ENCODE assay signal across 8 cellular contexts in the genomic region with DNA sequence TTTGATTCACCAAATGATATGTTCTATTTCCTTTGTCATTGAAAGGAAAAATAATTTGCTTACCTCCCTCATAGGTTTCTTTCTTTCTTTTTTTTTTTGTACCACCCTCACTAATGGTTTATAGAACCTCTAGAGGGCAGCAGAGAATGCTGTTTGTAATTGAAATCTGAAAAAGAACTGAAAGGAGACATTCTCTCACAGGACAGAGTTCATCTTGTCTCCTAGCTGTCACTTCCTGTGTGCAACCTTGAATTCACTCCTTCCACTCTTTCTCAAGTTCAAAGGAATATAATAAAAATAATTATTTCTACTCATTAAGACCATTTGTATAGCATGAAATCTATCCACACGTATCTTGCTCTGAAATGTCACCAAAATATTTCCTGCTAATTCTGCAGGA. TPM values are rescaled to one million over a fixed set of nuclear protein-coding genes. Genes with fewer than 3 reads are reported as not detected.
DNase-seq lines count a peak whose midpoint lies in the region; ATAC-seq, FAIRE-seq and TF ChIP-seq lines count a peak whose summit lies in the region.

No MANE protein-coding gene starts in this region.

- no peak overlapping the region for H3K27ac ChIP-seq in CD8-positive, alpha-beta T cell (ENCODE audit: low read depth, low read length)
- H3K27ac ChIP-seq in foreskin keratinocyte, result no peak overlapping the region
- H3K27ac ChIP-seq in parathyroid adenoma, result no peak overlapping the region

- no peaks in the 10 kb centered on the region for H3K4me1 Mint-ChIP-seq in CD8-positive, alpha-beta T cell (ENCODE audit: low read depth)

- no peaks in the 10 kb centered on the region for H3K27me3 Mint-ChIP-seq in CD8-positive, alpha-beta T cell (ENCODE audit: low read depth)

- H3K27ac Mint-ChIP-seq in CD8-positive, alpha-beta T cell, result no peak overlapping the region

- H3K4me2 ChIP-seq in parathyroid adenoma (ENCODE audit: low read length), result no peak overlapping the region

- intact Hi-C loops in CD8-positive, alpha-beta T cell (cut with DNase I, micrococcal nuclease), result loop anchor here (1.0 to 5.0 kb wide), 2 partner anchors 142 to 143 kb away; a partner anchor contains a TSS
- intact Hi-C loops in posterior vena cava (cut with DNase I), result loop anchor here in 1 of 2 donors (10.0 kb wide), 1 partner anchor 145 kb away; a partner anchor contains a TSS

- peak; percentile 68 for TF ChIP-seq CTCF in CD8-positive, alpha-beta T cell (IDR thresholded peaks at IDR 0.05)
- TF ChIP-seq CTCF in foreskin keratinocyte (conservative IDR thresholded peaks at IDR 0.05), result peak; percentile 78
- peak; percentile 58 for TF ChIP-seq CTCF in parathyroid adenoma (IDR thresholded peaks at IDR 0.05)

- H3K4me3 ChIP-seq in CD8-positive, alpha-beta T cell (ENCODE audit: low read depth, low read length), result no peak overlapping the region
- H3K4me3 ChIP-seq in parathyroid adenoma (ENCODE audit: low read depth, low read length), result no peak overlapping the region

- H3K9me3 Mint-ChIP-seq in CD8-positive, alpha-beta T cell, result no peaks in the 10 kb centered on the region

- no peaks in the 10 kb centered on the region for H3K27me3 ChIP-seq in CD8-positive, alpha-beta T cell (ENCODE audit: insufficient read depth, low read length)
- H3K27me3 ChIP-seq in foreskin keratinocyte (no peaks in the 10 kb centered on the region), parathyroid adenoma (ENCODE audit: control insufficient read depth, insufficient read depth, low read length) (no peaks in the 10 kb centered on the region)

- FAIRE-seq in TTC549 (lab: Jason Lieb, UNC), result peak; percentile 97

- DNase-seq in CD8-positive, alpha-beta T cell, result no peak
- DNase-seq in NCI-H146 treated with DMSO at 0.1 percent for 48 hours (lab: John Stamatoyannopoulos, UW; ENCODE audit: unreplicated experiment), result peak; percentile 24
- peak; percentile 56 to 80 for DNase-seq in foreskin keratinocyte
- no peak for DNase-seq in posterior vena cava (ENCODE audit: low spot score)

- no peak overlapping the region for H3K4me3 Mint-ChIP-seq in CD8-positive, alpha-beta T cell

- no peaks in the 10 kb centered on the region for H3K9me3 ChIP-seq in CD8-positive, alpha-beta T cell (ENCODE audit: low read length)
- H3K9me3 ChIP-seq in parathyroid adenoma (ENCODE audit: control insufficient read depth, low read length), result no peaks in the 10 kb centered on the region

- CTCF ChIA-PET in CD8-positive, alpha-beta T cell (lab: Charles Lee), result interaction anchor here (0.8 to 1.3 kb wide), 3 partner anchors 9 to 144 kb away, joined by 3 to 7 read pairs (median 3); a partner anchor contains a TSS

- no peaks in the 10 kb centered on the region for H3K4me1 ChIP-seq in CD8-positive, alpha-beta T cell (ENCODE audit: insufficient read depth, low read length)
- no peaks in the 10 kb centered on the region for H3K4me1 ChIP-seq in foreskin keratinocyte
- no peaks in the 10 kb centered on the region for H3K4me1 ChIP-seq in parathyroid adenoma

- H3K36me3 ChIP-seq in CD8-positive, alpha-beta T cell (ENCODE audit: insufficient read depth, low read length), result no peaks in the 10 kb centered on the region
- no peaks in the 10 kb centered on the region for H3K36me3 ChIP-seq in parathyroid adenoma (ENCODE audit: control insufficient read depth, insufficient read depth, low read length)

- peak; percentile 69 for ATAC-seq in CD8-positive, alpha-beta T cell
- peak; percentile 99 for ATAC-seq in GM18870 (IDR thresholded peaks at IDR 0.05; ENCODE audit: unreplicated experiment)
- peak; percentile 98 for ATAC-seq in HG02981 (IDR thresholded peaks at IDR 0.05; ENCODE audit: unreplicated experiment)
- ATAC-seq in foreskin keratinocyte, result peak; percentile 87

- no peak overlapping the region for H3K9ac ChIP-seq in parathyroid adenoma

- no peaks in the 10 kb centered on the region for H3K36me3 Mint-ChIP-seq in CD8-positive, alpha-beta T cell

- H2AFZ ChIP-seq in parathyroid adenoma, result peak overlapping the region; percentile 39

- POLR2A ChIA-PET in CD8-positive, alpha-beta T cell (lab: Charles Lee), result no interaction called here

- H3K79me2 ChIP-seq in parathyroid adenoma, result no peaks in the 10 kb centered on the region

RNA-seq across cellular contexts. Expression of a gene that starts 51.0 kb away (rescaled TPM):
- total RNA-seq in CD8-positive, alpha-beta T cell, result not detected
- total RNA-seq in foreskin keratinocyte (0.17 and 0.32 TPM in 2 replicates), posterior vena cava (10 to 100 TPM; 21.1 to 26.8 TPM)
- 0.06 and 0.18 TPM in 2 replicates for polyA plus RNA-seq in foreskin keratinocyte

RNA-seq across cellular contexts. Expression of a gene that starts 56.2 kb away (rescaled TPM):
- not detected for total RNA-seq in CD8-positive, alpha-beta T cell
- total RNA-seq in foreskin keratinocyte (not detected in 2 replicates), posterior vena cava (not detected)
- polyA plus RNA-seq in foreskin keratinocyte, result not detected in 2 replicates

Comparison
In these comparisons a context has a peak if more than half of its experiments do, and no peak if none do; other contexts are left out.
1. DNase-seq: peak in NCI-H146 treated with DMSO at 0.1 percent for 48 hours (single experiment) and foreskin keratinocyte (2 of 2); none in CD8-positive, alpha-beta T cell (0 of 7) and posterior vena cava (single experiment).
2. RNA of a gene that starts 51.0 kb away (total RNA-seq): 21.1 to 26.8 TPM in posterior vena cava; 0.17 to 0.32 TPM in foreskin keratinocyte and not detected in CD8-positive, alpha-beta T cell; every median in the first group is over 10 times any median in the second.
3. Peak in every context shown above with its lines, with median percentiles within 50 percentile points of each other: ATAC-seq and CTCF ChIP-seq.